11 cellular contexts compared by ENCODE assay signal in genomic region chr20:8756410-8756809, GRCh38.
DNase-seq lines count a peak whose midpoint lies in the region; ATAC-seq and TF ChIP-seq lines count a peak whose summit lies in the region.
"Had no signal": no experiment of that assay in that cellular context is flagged by ENCODE, and none has a peak within 500 bp of the region (broad histone marks: within the 10 kb centered on the region; RNA-seq: fewer than 3 reads in every experiment).

No MANE protein-coding gene starts in this region.

- H3K27me3 ChIP-seq in psoas muscle (ENCODE audit: insufficient read depth in 3 of 3, low read length in 2 of 3): no peaks in the 10 kb centered on the region
- H3K27me3 ChIP-seq: transverse colon had no signal

- no peaks in the 10 kb centered on the region for H3K36me3 ChIP-seq in psoas muscle (ENCODE audit: insufficient read depth in 1 of 2, low read depth in 1 of 2)
- H3K36me3 ChIP-seq: transverse colon had no signal

- no peak overlapping the region for H3K27ac ChIP-seq in epithelial cell of prostate
- no peak overlapping the region for H3K27ac ChIP-seq in psoas muscle

- DNase-seq in HCEC 1CT (peak; percentile 92), OCI-M1 (lab: John Stamatoyannopoulos, UW) (peak; percentile 24), epithelial cell of prostate (ENCODE audit: low read depth, low spot score) (peak; percentile 26), psoas muscle (peak in 1 of 2 donors; percentile 28)
- no peak for DNase-seq in stimulated activated CD8-positive, alpha-beta memory T cell treated with anti-CD3 and anti-CD28 coated beads, Interleukin-4, amount 100 ng/mL, for 48 hours
- DNase-seq: aorta, NCI-H1694, transverse colon had no signal

- no peaks in the 10 kb centered on the region for H3K9me3 ChIP-seq in psoas muscle
- H3K9me3 ChIP-seq: transverse colon had no signal

- no peak for TF ChIP-seq CTCF in psoas muscle (IDR thresholded peaks at IDR 0.05)

- ATAC-seq in psoas muscle (peak; percentile 82 to 96 (median 93)), HG02571 (IDR thresholded peaks at IDR 0.05; ENCODE audit: unreplicated experiment) (no peak), GM18858 (IDR thresholded peaks at IDR 0.05; ENCODE audit: unreplicated experiment) (no peak), GM21825 (IDR thresholded peaks at IDR 0.05; ENCODE audit: unreplicated experiment) (no peak)

- no peak overlapping the region for H3K4me3 ChIP-seq in psoas muscle
- H3K4me3 ChIP-seq: transverse colon had no signal

- 47 to 77% (median 56%) methylated on average over 2 of the region's 2 CpGs for WGBS in psoas muscle, 3 donors

- no peaks in the 10 kb centered on the region for H3K4me1 ChIP-seq in psoas muscle

- intact Hi-C loops in psoas muscle (cut with DNase I): no loop called here

Comparison
In these comparisons a context has a peak if more than half of its experiments do, and no peak if none do; other contexts are left out.
1. ATAC-seq: peak in psoas muscle (4 of 4); none in HG02571 (single experiment), GM18858 (single experiment) and GM21825 (single experiment).